Comparison of ENCODE assay signal across 30 cellular contexts in the genomic region with DNA sequence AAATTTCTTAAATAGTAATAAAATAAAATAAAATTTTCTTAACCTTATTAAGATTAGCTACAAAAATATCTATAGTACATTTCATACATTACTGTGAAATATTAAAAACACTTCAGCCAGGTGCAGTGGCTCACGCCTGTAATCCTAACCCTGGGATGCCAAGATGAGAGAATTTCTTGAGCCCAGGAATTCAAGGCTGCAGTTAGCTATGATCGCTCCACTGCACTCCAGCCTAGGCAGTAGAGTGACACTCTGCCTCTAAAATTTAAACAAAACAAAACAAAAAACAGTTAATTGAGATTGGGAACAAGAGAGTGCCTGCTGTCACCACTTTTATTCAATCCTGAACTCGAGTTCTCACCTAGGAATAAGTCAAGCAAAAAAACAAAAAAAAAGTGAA.
"Had no signal": no experiment of that assay in that cellular context is flagged by ENCODE, and none has a peak within 500 bp of the region (broad histone marks: within the 10 kb centered on the region; RNA-seq: fewer than 3 reads in every experiment).

No MANE protein-coding gene starts in this region.

- H3K79me2 ChIP-seq: parathyroid adenoma had no signal

- H3K4me3 Mint-ChIP-seq: naive thymus-derived CD8-positive, alpha-beta T cell; natural killer cell treated with Interleukin-12 subunit alpha and Interleukin-12 subunit beta and Interleukin-15 and Interleukin-18, amount 100 ng/mL, for 72 hours; nephron progenitor cell; neural crest cell; stimulated activated effector memory CD8-positive, alpha-beta T cell treated with anti-CD3 and anti-CD28 coated beads, Interleukin-12 subunit alpha, Interleukin-12 subunit beta, amount 100 ng/mL, for 72 hours; stimulated activated naive B cell treated with anti-CD40 and anti-IgM and Interleukin-4, amounts not matched to agents 10 μg/mL and 1 μg/mL and 100 μg/mL, for 72 hours; stimulated activated naive CD8-positive, alpha-beta T cell treated with anti-CD3 and anti-CD28 coated beads, Interleukin-15, Interleukin-2, amounts not matched to agents 100 ng/mL and 50 ng/mL, for 24 hours had no signal

- H3K4me1 ChIP-seq: parathyroid adenoma, psoas muscle, right lobe of liver, sigmoid colon, stomach, thyroid gland, tibial nerve, upper lobe of left lung, vagina had no signal

- FAIRE-seq: urothelium cell line had no signal

- H3K36me3 ChIP-seq: ovary, right lobe of liver, sigmoid colon, stomach, thoracic aorta, thyroid gland, tibial nerve, upper lobe of left lung, vagina had no signal

- H3K27me3 Mint-ChIP-seq: naive thymus-derived CD8-positive, alpha-beta T cell; natural killer cell treated with Interleukin-12 subunit alpha and Interleukin-12 subunit beta and Interleukin-15 and Interleukin-18, amount 100 ng/mL, for 72 hours; progenitor cell of endocrine pancreas; stimulated activated naive B cell treated with anti-CD40 and anti-IgM and Interleukin-4, amounts not matched to agents 10 μg/mL and 1 μg/mL and 100 μg/mL, for 72 hours; stimulated activated naive CD8-positive, alpha-beta T cell treated with anti-CD3 and anti-CD28 coated beads, Interleukin-15, Interleukin-2, amounts not matched to agents 100 ng/mL and 50 ng/mL, for 24 hours had no signal

- H3K4me3 ChIP-seq: ovary, psoas muscle, right lobe of liver, sigmoid colon, stomach, thoracic aorta, thyroid gland, tibial nerve, upper lobe of left lung, vagina had no signal

- H3K9me3 Mint-ChIP-seq: nephron progenitor cell; neural crest cell; stimulated activated naive CD8-positive, alpha-beta T cell treated with anti-CD3 and anti-CD28 coated beads, Interleukin-15, Interleukin-2, amounts not matched to agents 100 ng/mL and 50 ng/mL, for 24 hours had no signal

- H2AFZ ChIP-seq: parathyroid adenoma had no signal

- H3K36me3 Mint-ChIP-seq: naive thymus-derived CD8-positive, alpha-beta T cell; natural killer cell treated with Interleukin-12 subunit alpha and Interleukin-12 subunit beta and Interleukin-15 and Interleukin-18, amount 100 ng/mL, for 72 hours; stimulated activated effector memory CD8-positive, alpha-beta T cell treated with anti-CD3 and anti-CD28 coated beads, Interleukin-12 subunit alpha, Interleukin-12 subunit beta, amount 100 ng/mL, for 72 hours; stimulated activated naive B cell treated with anti-CD40 and anti-IgM and Interleukin-4, amounts not matched to agents 10 μg/mL and 1 μg/mL and 100 μg/mL, for 72 hours had no signal

- H3K4me1 Mint-ChIP-seq: naive thymus-derived CD8-positive, alpha-beta T cell; nephron progenitor cell; stimulated activated effector memory CD8-positive, alpha-beta T cell treated with anti-CD3 and anti-CD28 coated beads, Interleukin-12 subunit alpha, Interleukin-12 subunit beta, amount 100 ng/mL, for 72 hours; stimulated activated naive B cell treated with anti-CD40 and anti-IgM and Interleukin-4, amounts not matched to agents 10 μg/mL and 1 μg/mL and 100 μg/mL, for 72 hours had no signal

- DNase-seq: naive thymus-derived CD8-positive, alpha-beta T cell; nephron progenitor cell; occipital lobe; ovary; posterior cingulate gyrus; psoas muscle; right cardiac atrium; right lobe of liver; sigmoid colon; small intestine; stimulated activated CD4-positive, alpha-beta T cell treated with anti-CD3 and anti-CD28 coated beads, Interleukin-15, amount 100 ng/mL, for 24 hours; stimulated activated CD4-positive, alpha-beta T cell treated with anti-CD3 and anti-CD28 coated beads, Interleukin-2, amount 100 ng/mL, for 24 hours; stimulated activated CD4-positive, alpha-beta T cell treated with anti-CD3 and anti-CD28 coated beads, Interleukin-2, amount 100 ng/mL, for 48 hours; stimulated activated CD4-positive, alpha-beta T cell treated with anti-CD3 and anti-CD28 coated beads, Interleukin-4, amount 100 ng/mL, for 24 hours; stimulated activated naive B cell treated with anti-CD40 and anti-IgM and Interleukin-4, amounts not matched to agents 10 μg/mL and 1 μg/mL and 100 μg/mL, for 72 hours; stimulated activated naive CD4-positive, alpha-beta T cell treated with Interleukin-2 at 50 U/mL for 16 hours; stomach; thyroid gland; trophoblast cell; upper lobe of left lung had no signal

- H3K27me3 ChIP-seq: ovary, right lobe of liver, sigmoid colon, stomach, thyroid gland, tibial nerve, upper lobe of left lung, vagina had no signal

- H3K9ac ChIP-seq: parathyroid adenoma had no signal

- H3K27ac Mint-ChIP-seq: naive thymus-derived CD8-positive, alpha-beta T cell; natural killer cell treated with Interleukin-12 subunit alpha and Interleukin-12 subunit beta and Interleukin-15 and Interleukin-18, amount 100 ng/mL, for 72 hours; nephron progenitor cell; progenitor cell of endocrine pancreas; stimulated activated effector memory CD8-positive, alpha-beta T cell treated with anti-CD3 and anti-CD28 coated beads, Interleukin-12 subunit alpha, Interleukin-12 subunit beta, amount 100 ng/mL, for 72 hours; stimulated activated naive B cell treated with anti-CD40 and anti-IgM and Interleukin-4, amounts not matched to agents 10 μg/mL and 1 μg/mL and 100 μg/mL, for 72 hours; stimulated activated naive CD8-positive, alpha-beta T cell treated with anti-CD3 and anti-CD28 coated beads, Interleukin-15, Interleukin-2, amounts not matched to agents 100 ng/mL and 50 ng/mL, for 24 hours had no signal

- H3K9me3 ChIP-seq: ovary, psoas muscle, right lobe of liver, sigmoid colon, stomach, thoracic aorta, thyroid gland, tibial nerve, upper lobe of left lung, vagina had no signal

- H3K27ac ChIP-seq: ovary, parathyroid adenoma, psoas muscle, right lobe of liver, sigmoid colon, stomach, thoracic aorta, thyroid gland, tibial nerve, upper lobe of left lung, vagina had no signal
